Comparison of ENCODE assay signal across 13 cellular contexts in genomic region chr12:104490850-104491249, GRCh38. TPM values are rescaled to one million over a fixed set of nuclear protein-coding genes. Genes with fewer than 3 reads are reported as not detected.
DNase-seq lines count a peak whose midpoint lies in the region; ATAC-seq and TF ChIP-seq lines count a peak whose summit lies in the region.
"Had no signal": no experiment of that assay in that cellular context is flagged by ENCODE, and none has a peak within 500 bp of the region (broad histone marks: within the 10 kb centered on the region; RNA-seq: fewer than 3 reads in every experiment).

No MANE protein-coding gene starts in this region.

- peak overlapping the region; percentile 78 for H3K27ac Mint-ChIP-seq in CD8-positive, alpha-beta T cell
- peak overlapping the region; percentile 86 for H3K27ac Mint-ChIP-seq in activated naive CD8-positive, alpha-beta T cell treated with anti-CD3 and anti-CD28 coated beads, Interleukin-2, amount 50 U/mL, for 24 hours

- H3K4me1 Mint-ChIP-seq in CD8-positive, alpha-beta T cell (ENCODE audit: low read depth), result peaks cover 81% of the 10 kb centered on the region
- H3K4me1 Mint-ChIP-seq in activated naive CD8-positive, alpha-beta T cell treated with anti-CD3 and anti-CD28 coated beads, Interleukin-2, amount 50 U/mL, for 24 hours, result peaks cover 88% of the 10 kb centered on the region

- H3K36me3 ChIP-seq in CD8-positive, alpha-beta T cell (ENCODE audit: insufficient read depth, low read length), result no peaks in the 10 kb centered on the region

- H3K9me3 ChIP-seq in CD8-positive, alpha-beta T cell (ENCODE audit: low read length), result no peaks in the 10 kb centered on the region

- CTCF ChIA-PET in CD8-positive, alpha-beta T cell (lab: Charles Lee), result interaction anchor here (1.9 kb wide), 1 partner anchor 34 kb away, joined by 7 read pairs; the partner anchor contains the start of gene CHST11

- H3K4me1 ChIP-seq in CD8-positive, alpha-beta T cell (ENCODE audit: insufficient read depth, low read length), result peaks cover 66% of the 10 kb centered on the region

- intact Hi-C loops in CD8-positive, alpha-beta T cell (cut with DNase I, micrococcal nuclease), result no loop called here

- H3K4me3 Mint-ChIP-seq in CD8-positive, alpha-beta T cell, result peak overlapping the region; percentile 6
- H3K4me3 Mint-ChIP-seq in activated naive CD8-positive, alpha-beta T cell treated with anti-CD3 and anti-CD28 coated beads, Interleukin-2, amount 50 U/mL, for 24 hours, result peak overlapping the region; percentile 59

- H3K27me3 ChIP-seq in CD8-positive, alpha-beta T cell (ENCODE audit: insufficient read depth, low read length), result no peaks in the 10 kb centered on the region

- TF ChIP-seq CTCF in CD8-positive, alpha-beta T cell (IDR thresholded peaks at IDR 0.05), result no peak

- no peak for DNase-seq in CD8-positive, alpha-beta T cell
- DNase-seq in NCI-H2227 treated with DMSO at 0.1 percent for 48 hours (lab: John Stamatoyannopoulos, UW), result peak; percentile 45
- DNase-seq in activated naive CD8-positive, alpha-beta T cell treated with anti-CD3 and anti-CD28 coated beads, Interleukin-2, amount 50 U/mL, for 24 hours, result no peak
- DNase-seq in islet precursor cell, result no peak
- DNase-seq in medulla oblongata (ENCODE audit: extremely low spot score), result no peak
- no peak for DNase-seq in activated effector memory CD4-positive, alpha-beta T cell treated with Interleukin-2 at 50 U/mL for 16 hours
- DNase-seq in OCI-M1 (lab: John Stamatoyannopoulos, UW), result no peak
- DNase-seq: KG1, NCI-H69, right cardiac atrium had no signal

- H3K27me3 Mint-ChIP-seq in CD8-positive, alpha-beta T cell (ENCODE audit: low read depth), result no peaks in the 10 kb centered on the region
- no peaks in the 10 kb centered on the region for H3K27me3 Mint-ChIP-seq in activated naive CD8-positive, alpha-beta T cell treated with anti-CD3 and anti-CD28 coated beads, Interleukin-2, amount 50 U/mL, for 24 hours

- H3K36me3 Mint-ChIP-seq in CD8-positive, alpha-beta T cell, result peaks cover 8% of the 10 kb centered on the region
- peaks cover 11% of the 10 kb centered on the region for H3K36me3 Mint-ChIP-seq in activated naive CD8-positive, alpha-beta T cell treated with anti-CD3 and anti-CD28 coated beads, Interleukin-2, amount 50 U/mL, for 24 hours (ENCODE audit: low read depth)

- no peak overlapping the region for H3K27ac ChIP-seq in CD8-positive, alpha-beta T cell (ENCODE audit: low read depth, low read length)

- no peaks in the 10 kb centered on the region for H3K9me3 Mint-ChIP-seq in CD8-positive, alpha-beta T cell
- H3K9me3 Mint-ChIP-seq in activated naive CD8-positive, alpha-beta T cell treated with anti-CD3 and anti-CD28 coated beads, Interleukin-2, amount 50 U/mL, for 24 hours, result no peaks in the 10 kb centered on the region

- ATAC-seq in CD8-positive, alpha-beta T cell, result peak; percentile 27
- ATAC-seq in GM21825 (IDR thresholded peaks at IDR 0.05; ENCODE audit: unreplicated experiment), result peak; percentile 27
- ATAC-seq in activated naive CD8-positive, alpha-beta T cell treated with anti-CD3 and anti-CD28 coated beads, Interleukin-2, amount 50 U/mL, for 24 hours, result no peak
- ATAC-seq: activated CD4-positive, CD25-positive, alpha-beta regulatory T cell treated with anti-CD3 and anti-CD28 coated beads, Interleukin-2, amount 50 U/mL, for 24 hours; HCT116; right cardiac atrium had no signal

- no peak overlapping the region for H3K4me3 ChIP-seq in CD8-positive, alpha-beta T cell (ENCODE audit: low read depth, low read length)

- POLR2A ChIA-PET in CD8-positive, alpha-beta T cell (lab: Charles Lee), result interaction anchor here (0.6 kb wide), 1 partner anchor 33 kb away, joined by 3 read pairs; no protein-coding TSS in a partner anchor

RNA-seq across cellular contexts. Expression of gene CHST11, which starts 34.1 kb away (rescaled TPM):
- 10 to 100 TPM; 29.1 to 35.5 TPM for total RNA-seq in CD8-positive, alpha-beta T cell
